In genomic region chr2:241894056-241894641, GRCh38 we compare ENCODE assay signal across 19 cellular contexts. TPM values are rescaled to one million over a fixed set of nuclear protein-coding genes. Genes with fewer than 3 reads are reported as not detected.
DNase-seq lines count a peak whose midpoint lies in the region; ATAC-seq and TF ChIP-seq lines count a peak whose summit lies in the region.
"Had no signal": no experiment of that assay in that cellular context is flagged by ENCODE, and none has a peak within 500 bp of the region (broad histone marks: within the 10 kb centered on the region; RNA-seq: fewer than 3 reads in every experiment).

No MANE protein-coding gene starts in this region.

- H3K9me3 ChIP-seq in right lobe of liver (no peaks in the 10 kb centered on the region), thyroid gland (no peaks in the 10 kb centered on the region)
- H3K9me3 ChIP-seq: neutrophil had no signal

- H3K36me3 ChIP-seq in right lobe of liver = no peaks in the 10 kb centered on the region
- no peaks in the 10 kb centered on the region for H3K36me3 ChIP-seq in thyroid gland
- H3K36me3 ChIP-seq: neutrophil had no signal

- H3K4me1 Mint-ChIP-seq in activated CD8-positive, alpha-beta memory T cell treated with anti-CD3 and anti-CD28 coated beads, Interleukin-2, amount 10 ng/mL, durations not matched to agents 7 days and 5 days = no peaks in the 10 kb centered on the region
- no peaks in the 10 kb centered on the region for H3K4me1 Mint-ChIP-seq in activated T-helper 1 cell treated with anti-CD3 and anti-CD28 coated beads, Interleukin-12 subunit alpha, Interleukin-12 subunit beta, Interleukin-2, Interleukin-4 antibody, amounts not matched to agents 30 ng/mL and 10 ng/mL and 1 ng/mL, durations not matched to agents 14 hours and 24 hours and 36 hours (ENCODE audit: low read depth)

- TF ChIP-seq CTCF in right lobe of liver (IDR thresholded peaks at IDR 0.05) (no peak), thyroid gland (IDR thresholded peaks at IDR 0.05) (no peak)

- H3K4me3 Mint-ChIP-seq in activated CD8-positive, alpha-beta memory T cell treated with anti-CD3 and anti-CD28 coated beads, Interleukin-2, amount 10 ng/mL, durations not matched to agents 7 days and 5 days = no peak overlapping the region
- H3K4me3 Mint-ChIP-seq in activated T-helper 1 cell treated with anti-CD3 and anti-CD28 coated beads, Interleukin-12 subunit alpha, Interleukin-12 subunit beta, Interleukin-2, Interleukin-4 antibody, amounts not matched to agents 30 ng/mL and 10 ng/mL and 1 ng/mL, durations not matched to agents 14 hours and 24 hours and 36 hours = no peak overlapping the region
- H3K4me3 Mint-ChIP-seq: activated naive CD4-positive, alpha-beta T cell treated with anti-CD3 and anti-CD28 coated beads for 36 hours; HFFc6; memory B cell had no signal

- intact Hi-C loops in activated T-helper 1 cell treated with anti-CD3 and anti-CD28 coated beads, Interleukin-12 subunit alpha, Interleukin-12 subunit beta, Interleukin-2, Interleukin-4 antibody, amounts not matched to agents 30 ng/mL and 10 ng/mL and 1 ng/mL, durations not matched to agents 14 hours and 24 hours and 36 hours (cut with micrococcal nuclease) = no loop called here
- intact Hi-C loops in right lobe of liver (cut with DNase I) (no loop called here), thyroid gland (cut with DNase I) (no loop called here)

- WGBS in right lobe of liver (ENCODE audit: insufficient coverage, low coverage, low lambda C conversion rate, missing lambda C conversion rate) = 96% methylated on average over 5 of the region's 23 CpGs
- 93 to 94% methylated on average over 8 to 18 of the region's 23 CpGs for WGBS in thyroid gland, 2 donors

- H3K27ac ChIP-seq in right lobe of liver (no peak overlapping the region), thyroid gland (peak overlapping the region in 2 of 3 donors; percentile 76 to 83)
- H3K27ac ChIP-seq: neutrophil had no signal

- CTCF ChIA-PET in activated CD8-positive, alpha-beta memory T cell treated with anti-CD3 and anti-CD28 coated beads, Interleukin-2, amount 10 ng/mL, durations not matched to agents 7 days and 5 days (lab: Charles Lee) = no interaction called here

- no peak for ATAC-seq in activated CD8-positive, alpha-beta memory T cell treated with anti-CD3 and anti-CD28 coated beads, Interleukin-2, amount 10 ng/mL, durations not matched to agents 7 days and 5 days
- no peak for ATAC-seq in right lobe of liver

- H3K27ac Mint-ChIP-seq in activated CD8-positive, alpha-beta memory T cell treated with anti-CD3 and anti-CD28 coated beads, Interleukin-2, amount 10 ng/mL, durations not matched to agents 7 days and 5 days = no peak overlapping the region
- H3K27ac Mint-ChIP-seq in activated T-helper 1 cell treated with anti-CD3 and anti-CD28 coated beads, Interleukin-12 subunit alpha, Interleukin-12 subunit beta, Interleukin-2, Interleukin-4 antibody, amounts not matched to agents 30 ng/mL and 10 ng/mL and 1 ng/mL, durations not matched to agents 14 hours and 24 hours and 36 hours = peak overlapping the region; percentile 12
- H3K27ac Mint-ChIP-seq: activated naive CD4-positive, alpha-beta T cell treated with anti-CD3 and anti-CD28 coated beads for 36 hours; CD8-positive, alpha-beta memory T cell; HFFc6; memory B cell had no signal

- H3K27me3 ChIP-seq in right lobe of liver (no peaks in the 10 kb centered on the region), thyroid gland (no peaks in the 10 kb centered on the region)
- H3K27me3 ChIP-seq: neutrophil had no signal

- H3K4me1 ChIP-seq in right lobe of liver (peaks cover 0 to 24% (median 8%) of the 10 kb centered on the region in 4 donors), thyroid gland (peaks cover 15 to 47% of the 10 kb centered on the region in 2 donors)

- H3K4me3 ChIP-seq in right lobe of liver = no peak overlapping the region
- H3K4me3 ChIP-seq in thyroid gland (replicated peaks in 1 of 3) = no peak overlapping the region

- peaks cover 4% of the 10 kb centered on the region for H3K36me3 Mint-ChIP-seq in activated CD8-positive, alpha-beta memory T cell treated with anti-CD3 and anti-CD28 coated beads, Interleukin-2, amount 10 ng/mL, durations not matched to agents 7 days and 5 days
- H3K36me3 Mint-ChIP-seq in activated T-helper 1 cell treated with anti-CD3 and anti-CD28 coated beads, Interleukin-12 subunit alpha, Interleukin-12 subunit beta, Interleukin-2, Interleukin-4 antibody, amounts not matched to agents 30 ng/mL and 10 ng/mL and 1 ng/mL, durations not matched to agents 14 hours and 24 hours and 36 hours (ENCODE audit: low read depth) = peaks cover 2% of the 10 kb centered on the region

- no peaks in the 10 kb centered on the region for H3K27me3 Mint-ChIP-seq in activated CD8-positive, alpha-beta memory T cell treated with anti-CD3 and anti-CD28 coated beads, Interleukin-2, amount 10 ng/mL, durations not matched to agents 7 days and 5 days
- H3K27me3 Mint-ChIP-seq in activated T-helper 1 cell treated with anti-CD3 and anti-CD28 coated beads, Interleukin-12 subunit alpha, Interleukin-12 subunit beta, Interleukin-2, Interleukin-4 antibody, amounts not matched to agents 30 ng/mL and 10 ng/mL and 1 ng/mL, durations not matched to agents 14 hours and 24 hours and 36 hours (ENCODE audit: insufficient read depth) = peaks cover 2% of the 10 kb centered on the region
- H3K27me3 Mint-ChIP-seq: memory B cell had no signal

- no peak for TF ChIP-seq POLR2A in right lobe of liver (IDR thresholded peaks at IDR 0.05)
- TF ChIP-seq POLR2A in thyroid gland (IDR thresholded peaks at IDR 0.05) = no peak

- peak; percentile 49 for DNase-seq in activated CD8-positive, alpha-beta memory T cell treated with anti-CD3 and anti-CD28 coated beads, Interleukin-2, amount 50 U/mL, for 48 hours
- DNase-seq in activated CD8-positive, alpha-beta memory T cell treated with anti-CD3 and anti-CD28 coated beads, Interleukin-2, amount 10 ng/mL, durations not matched to agents 7 days and 5 days = no peak
- DNase-seq in activated T-helper 1 cell treated with anti-CD3 and anti-CD28 coated beads, Interleukin-12 subunit alpha, Interleukin-12 subunit beta, Interleukin-2, Interleukin-4 antibody, amounts not matched to agents 30 ng/mL and 10 ng/mL and 1 ng/mL, durations not matched to agents 14 hours and 24 hours and 36 hours (ENCODE audit: low spot score) = no peak
- peak in 2 of 3 donors; percentile 37 to 50 for DNase-seq in right lobe of liver
- DNase-seq in thyroid gland = no peak
- no peak for DNase-seq in NCI-H146 treated with DMSO at 0.1 percent for 48 hours (lab: John Stamatoyannopoulos, UW; ENCODE audit: unreplicated experiment)
- no peak for DNase-seq in NCI-H1417 (lab: John Stamatoyannopoulos, UW)
- DNase-seq in NCI-H2029 (lab: John Stamatoyannopoulos, UW) = no peak
- DNase-seq: activated CD4-positive, alpha-beta T cell treated with anti-CD3 and anti-CD28 coated beads, Interleukin-2, amount 50 U/mL, for 1 hour; effector CD8-positive, alpha-beta T cell; HFFc6; NCI-H1092; stimulated activated naive CD4-positive, alpha-beta T cell treated with Interleukin-2 at 50 U/mL for 16 hours; T-helper 9 cell had no signal

- no peaks in the 10 kb centered on the region for H3K9me3 Mint-ChIP-seq in activated CD8-positive, alpha-beta memory T cell treated with anti-CD3 and anti-CD28 coated beads, Interleukin-2, amount 10 ng/mL, durations not matched to agents 7 days and 5 days (ENCODE audit: low read depth)
- H3K9me3 Mint-ChIP-seq in activated T-helper 1 cell treated with anti-CD3 and anti-CD28 coated beads, Interleukin-12 subunit alpha, Interleukin-12 subunit beta, Interleukin-2, Interleukin-4 antibody, amounts not matched to agents 30 ng/mL and 10 ng/mL and 1 ng/mL, durations not matched to agents 14 hours and 24 hours and 36 hours = no peaks in the 10 kb centered on the region

RNA-seq across cellular contexts. Expression of gene RTP5, which starts 24.6 kb away (rescaled TPM):
- total RNA-seq in activated CD8-positive, alpha-beta memory T cell treated with anti-CD3 and anti-CD28 coated beads, Interleukin-2, amount 10 ng/mL, durations not matched to agents 7 days and 5 days = not detected
- total RNA-seq in activated T-helper 1 cell treated with anti-CD3 and anti-CD28 coated beads, Interleukin-12 subunit alpha, Interleukin-12 subunit beta, Interleukin-2, Interleukin-4 antibody, amounts not matched to agents 30 ng/mL and 10 ng/mL and 1 ng/mL, durations not matched to agents 14 hours and 24 hours and 36 hours = not detected in 2 replicates
- total RNA-seq in right lobe of liver (not detected), thyroid gland (under 1 TPM in 1 of 4 donors, not detected in 3; 0.13 TPM)
- total RNA-seq: A673; activated naive CD4-positive, alpha-beta T cell treated with anti-CD3 and anti-CD28 coated beads for 36 hours; HFFc6 had no signal

RNA-seq across cellular contexts. Expression of gene PDCD1, which starts 35.5 kb away (rescaled TPM):
- 1 to 10 TPM; 2.2 to 4.1 TPM for total RNA-seq in activated CD8-positive, alpha-beta memory T cell treated with anti-CD3 and anti-CD28 coated beads, Interleukin-2, amount 10 ng/mL, durations not matched to agents 7 days and 5 days
- 67.8 and 69.1 TPM in 2 replicates for total RNA-seq in activated T-helper 1 cell treated with anti-CD3 and anti-CD28 coated beads, Interleukin-12 subunit alpha, Interleukin-12 subunit beta, Interleukin-2, Interleukin-4 antibody, amounts not matched to agents 30 ng/mL and 10 ng/mL and 1 ng/mL, durations not matched to agents 14 hours and 24 hours and 36 hours
- under 1 TPM in 3 of 6 experiments, not detected in 3; 0.19 to 0.61 (median 0.20) TPM for total RNA-seq in right lobe of liver
- 1 to 10 TPM in 2 of 4 donors, under 1 TPM in 2; 0.49 to 2.3 (median 1.1) TPM for total RNA-seq in thyroid gland
- total RNA-seq: HFFc6 had no signal

Comparison
In these comparisons a context has a peak if more than half of its experiments do, and no peak if none do; other contexts are left out.
1. DNase-seq: peak in activated CD8-positive, alpha-beta memory T cell treated with anti-CD3 and anti-CD28 coated beads, Interleukin-2, amount 50 U/mL, for 48 hours (single experiment) and right lobe of liver (2 of 3); none in activated CD8-positive, alpha-beta memory T cell treated with anti-CD3 and anti-CD28 coated beads, Interleukin-2, amount 10 ng/mL, durations not matched to agents 7 days and 5 days (single experiment), activated T-helper 1 cell treated with anti-CD3 and anti-CD28 coated beads, Interleukin-12 subunit alpha, Interleukin-12 subunit beta, Interleukin-2, Interleukin-4 antibody, amounts not matched to agents 30 ng/mL and 10 ng/mL and 1 ng/mL, durations not matched to agents 14 hours and 24 hours and 36 hours (single experiment), thyroid gland (0 of 2), NCI-H146 treated with DMSO at 0.1 percent for 48 hours (single experiment), NCI-H1417 (0 of 3) and NCI-H2029 (single experiment).
2. H3K27ac ChIP-seq: peak in thyroid gland (2 of 3); none in right lobe of liver (0 of 3).
3. RNA of gene PDCD1, which starts 35.5 kb away (total RNA-seq): 67.8 to 69.1 TPM in activated T-helper 1 cell treated with anti-CD3 and anti-CD28 coated beads, Interleukin-12 subunit alpha, Interleukin-12 subunit beta, Interleukin-2, Interleukin-4 antibody, amounts not matched to agents 30 ng/mL and 10 ng/mL and 1 ng/mL, durations not matched to agents 14 hours and 24 hours and 36 hours; 2.2 to 4.1 TPM in activated CD8-positive, alpha-beta memory T cell treated with anti-CD3 and anti-CD28 coated beads, Interleukin-2, amount 10 ng/mL, durations not matched to agents 7 days and 5 days, 0.49 to 2.3 TPM in thyroid gland and 0.19 to 0.61 TPM in right lobe of liver; every median in the first group is over 10 times any median in the second.